ENCODE assay signal across 19 cellular contexts in genomic region chr6:34377984-34378383, GRCh38. TPM values are rescaled to one million over a fixed set of nuclear protein-coding genes. Genes with fewer than 3 reads are reported as not detected.
A peak's percentile ranks its signal among the peaks of the same experiment; 100 is the strongest.
DNase-seq lines count a peak whose midpoint lies in the region; ATAC-seq, FAIRE-seq and TF ChIP-seq lines count a peak whose summit lies in the region.
"Had no signal": no experiment of that assay in that cellular context is flagged by ENCODE, and none has a peak within 500 bp of the region (broad histone marks: within the 10 kb centered on the region; RNA-seq: fewer than 3 reads in every experiment).

No MANE protein-coding gene starts in this region.

- CTCF ChIA-PET in activated CD4-positive, alpha-beta T cell treated with anti-CD3 and anti-CD28 coated beads for 36 hours (lab: Charles Lee), result no interaction called here

- no peak overlapping the region for H3K4me3 Mint-ChIP-seq in astrocyte (ENCODE audit: unreplicated experiment)
- H3K4me3 Mint-ChIP-seq in activated CD4-positive, alpha-beta T cell treated with anti-CD3 and anti-CD28 coated beads for 36 hours, result no peak overlapping the region
- H3K4me3 Mint-ChIP-seq: CD14-positive monocyte; CD4-positive, alpha-beta memory T cell had no signal

- H3K9me2 ChIP-seq in GM23248 (ENCODE audit: insufficient read depth), result no peaks in the 10 kb centered on the region

- no peak overlapping the region for H3K56ac ChIP-seq in mesendoderm (ENCODE audit: low read length)

- H3K36me3 ChIP-seq in GM23248 (ENCODE audit: low read depth) (no peaks in the 10 kb centered on the region), astrocyte (ENCODE audit: insufficient read depth, low read length) (no peaks in the 10 kb centered on the region), mesendoderm (ENCODE audit: control insufficient read depth, insufficient read depth, low read length) (no peaks in the 10 kb centered on the region), skeletal muscle satellite cell (ENCODE audit: insufficient read depth, low read length) (no peaks in the 10 kb centered on the region)

- H2AK5ac ChIP-seq in mesendoderm (ENCODE audit: low read length), result no peak overlapping the region

- H2AFZ ChIP-seq in GM23248, result no peak overlapping the region
- H2AFZ ChIP-seq in astrocyte (ENCODE audit: low read depth, low read length), result no peak overlapping the region

- H3K27me3 ChIP-seq in GM23248 (replicated peaks; ENCODE audit: insufficient read depth) (no peaks in the 10 kb centered on the region), astrocyte (ENCODE audit: insufficient read depth, low read length) (no peaks in the 10 kb centered on the region), mesendoderm (ENCODE audit: insufficient read depth, low read length, poor library complexity) (no peaks in the 10 kb centered on the region), skeletal muscle satellite cell (ENCODE audit: control insufficient read depth, insufficient read depth, low read length) (no peaks in the 10 kb centered on the region)
- H3K27me3 ChIP-seq: BLaER1 had no signal

- TF ChIP-seq CTCF in astrocyte (IDR thresholded peaks at IDR 0.05; ENCODE audit: insufficient read depth, low read depth, low read length), result no peak

- peaks cover 17% of the 10 kb centered on the region for H3K79me1 ChIP-seq in mesendoderm (ENCODE audit: low read length)

- 97 to 99% methylated on average over 5 of the region's 5 CpGs for WGBS in GM23248 (ENCODE audit: low coverage in 1 of 2, low lambda C conversion rate in 2 of 2, missing lambda C conversion rate in 2 of 2), 2 experiments
- no CpG with 5 or more reads among the region's 5 CpGs for WGBS in mesendoderm (ENCODE audit: extremely low coverage, insufficient coverage, low lambda C conversion rate)

- no peak for ATAC-seq in GM18502 (IDR thresholded peaks at IDR 0.05; ENCODE audit: poor library complexity, unreplicated experiment)
- no peak for ATAC-seq in activated CD4-positive, alpha-beta T cell treated with anti-CD3 and anti-CD28 coated beads for 36 hours

- H3K23ac ChIP-seq in mesendoderm (ENCODE audit: low read length), result no peak overlapping the region

- no peak overlapping the region for H3K4ac ChIP-seq in mesendoderm (ENCODE audit: low read depth, low read length)

- H3K27me3 Mint-ChIP-seq in astrocyte (ENCODE audit: low read depth, unreplicated experiment), result no peaks in the 10 kb centered on the region
- no peaks in the 10 kb centered on the region for H3K27me3 Mint-ChIP-seq in activated CD4-positive, alpha-beta T cell treated with anti-CD3 and anti-CD28 coated beads for 36 hours
- H3K27me3 Mint-ChIP-seq: CD4-positive, alpha-beta memory T cell had no signal

- no peak overlapping the region for H3K9ac ChIP-seq in GM23248
- H3K9ac ChIP-seq in astrocyte (ENCODE audit: low read length), result no peak overlapping the region
- H3K9ac ChIP-seq in mesendoderm (ENCODE audit: low read length), result no peak overlapping the region
- no peak overlapping the region for H3K9ac ChIP-seq in skeletal muscle satellite cell (ENCODE audit: low read depth, low read length)
- H3K9ac ChIP-seq: BLaER1 had no signal

- H3K4me2 ChIP-seq in GM23248 (ENCODE audit: unreplicated experiment), result no peak overlapping the region
- peak overlapping the region; percentile 20 for H3K4me2 ChIP-seq in astrocyte (ENCODE audit: low read length)
- H3K4me2 ChIP-seq in mesendoderm (ENCODE audit: low read length), result no peak overlapping the region
- peak overlapping the region; percentile 9 for H3K4me2 ChIP-seq in skeletal muscle satellite cell (ENCODE audit: low read length)
- H3K4me2 ChIP-seq: A549, BLaER1 had no signal

- intact Hi-C loops in activated CD4-positive, alpha-beta T cell treated with anti-CD3 and anti-CD28 coated beads for 36 hours (cut with DNase I, micrococcal nuclease), result no loop called here

- H4K20me1 ChIP-seq in GM23248 (ENCODE audit: insufficient read depth) (peaks cover 4% of the 10 kb centered on the region; the same call in 1 of the 2 replicates), astrocyte (ENCODE audit: insufficient read depth, low read length) (peaks cover 79% of the 10 kb centered on the region)

- POLR2A ChIA-PET in activated CD4-positive, alpha-beta T cell treated with anti-CD3 and anti-CD28 coated beads for 36 hours (lab: Charles Lee), result no interaction called here

- H3K4me3 ChIP-seq in GM23248 (no peak overlapping the region), astrocyte (ENCODE audit: insufficient read depth, low read depth, low read length) (no peak overlapping the region), mesendoderm (ENCODE audit: low read length) (no peak overlapping the region), skeletal muscle satellite cell (ENCODE audit: low read length) (no peak overlapping the region)
- H3K4me3 ChIP-seq: A549, BLaER1, HAP-1 had no signal

- peak overlapping the region; percentile 48 for H3K27ac Mint-ChIP-seq in astrocyte (ENCODE audit: unreplicated experiment)
- no peak overlapping the region for H3K27ac Mint-ChIP-seq in activated CD4-positive, alpha-beta T cell treated with anti-CD3 and anti-CD28 coated beads for 36 hours
- H3K27ac Mint-ChIP-seq: CD4-positive, alpha-beta memory T cell had no signal

- H3F3A ChIP-seq in GM23248 (ENCODE audit: insufficient read depth), result peaks cover 13% of the 10 kb centered on the region

- H3K9me3 Mint-ChIP-seq in astrocyte (ENCODE audit: unreplicated experiment), result no peaks in the 10 kb centered on the region
- H3K9me3 Mint-ChIP-seq in activated CD4-positive, alpha-beta T cell treated with anti-CD3 and anti-CD28 coated beads for 36 hours (ENCODE audit: low read depth), result no peaks in the 10 kb centered on the region
- H3K9me3 Mint-ChIP-seq: CD14-positive monocyte; CD4-positive, alpha-beta memory T cell had no signal

- DNase-seq in GM23248 (peak; percentile 9), astrocyte (ENCODE audit: low read depth) (peak; percentile 14), mesendoderm (peak; percentile 87), MV-4-11 (lab: John Stamatoyannopoulos, UW) (no peak)
- no peak for DNase-seq in activated CD4-positive, alpha-beta T cell treated with anti-CD3 and anti-CD28 coated beads for 36 hours
- DNase-seq: CD4-positive, alpha-beta memory T cell; DMS153; DMS79; GDM1 had no signal

- peaks cover 7% of the 10 kb centered on the region; the same call in 1 of the 2 replicates for H3K4me1 ChIP-seq in GM23248 (ENCODE audit: insufficient read depth)
- H3K4me1 ChIP-seq in astrocyte (ENCODE audit: insufficient read depth, low read length), result peaks cover 5% of the 10 kb centered on the region
- peaks cover 5% of the 10 kb centered on the region for H3K4me1 ChIP-seq in mesendoderm (ENCODE audit: control insufficient read depth, low read depth, low read length)
- peaks cover 18% of the 10 kb centered on the region for H3K4me1 ChIP-seq in skeletal muscle satellite cell (ENCODE audit: control insufficient read depth, insufficient read depth, low read length)
- H3K4me1 ChIP-seq: A549 had no signal

- H2BK5ac ChIP-seq in mesendoderm (ENCODE audit: low read length), result no peak overlapping the region

- in situ Hi-C loops in GM23248 (cut with MboI), result no loop called here

- peaks cover 15% of the 10 kb centered on the region for H3K4me1 Mint-ChIP-seq in astrocyte (ENCODE audit: low read depth, unreplicated experiment)
- H3K4me1 Mint-ChIP-seq in activated CD4-positive, alpha-beta T cell treated with anti-CD3 and anti-CD28 coated beads for 36 hours, result peaks cover 13% of the 10 kb centered on the region

- FAIRE-seq in astrocyte (lab: Jason Lieb, UNC), result no peak
- FAIRE-seq: A549, GM12892, H1, HepG2 had no signal

- no peak overlapping the region for H2BK15ac ChIP-seq in mesendoderm (replicated peaks; ENCODE audit: low read depth)

- H4K5ac ChIP-seq in mesendoderm (ENCODE audit: low read length), result no peak overlapping the region

- H4K8ac ChIP-seq in mesendoderm (ENCODE audit: low read depth, low read length), result no peak overlapping the region

- H3K36me3 Mint-ChIP-seq in astrocyte (ENCODE audit: low read depth, unreplicated experiment), result peaks cover 4% of the 10 kb centered on the region
- H3K36me3 Mint-ChIP-seq in activated CD4-positive, alpha-beta T cell treated with anti-CD3 and anti-CD28 coated beads for 36 hours (ENCODE audit: low read depth), result peaks cover 3% of the 10 kb centered on the region
- H3K36me3 Mint-ChIP-seq: CD4-positive, alpha-beta memory T cell had no signal

- H3K79me2 ChIP-seq in GM23248 (ENCODE audit: insufficient read depth) (peaks cover 100% of the 10 kb centered on the region), astrocyte (ENCODE audit: insufficient read depth, low read length) (peaks cover 97% of the 10 kb centered on the region), mesendoderm (ENCODE audit: control insufficient read depth, insufficient read depth, low read length) (peaks cover 40% of the 10 kb centered on the region)

- H3K18ac ChIP-seq in mesendoderm (ENCODE audit: low read length), result no peak overlapping the region

- H3K9me3 ChIP-seq in GM23248 (ENCODE audit: low read depth) (no peaks in the 10 kb centered on the region), astrocyte (ENCODE audit: insufficient read depth, low read depth, low read length) (no peaks in the 10 kb centered on the region), skeletal muscle satellite cell (replicated peaks; ENCODE audit: low read length) (no peaks in the 10 kb centered on the region)
- H3K9me3 ChIP-seq: A549, HAP-1 had no signal

- no peak overlapping the region for H2BK120ac ChIP-seq in mesendoderm (ENCODE audit: low read depth, low read length)

- H3K27ac ChIP-seq in GM23248 (no peak overlapping the region), astrocyte (ENCODE audit: low read depth, low read length) (no peak overlapping the region), mesendoderm (ENCODE audit: low read depth, low read length) (no peak overlapping the region)
- H3K27ac ChIP-seq: 22Rv1, A549, BLaER1 had no signal

RNA-seq across cellular contexts. Expression of gene NUDT3, which starts 14.5 kb away (rescaled TPM):
- 11.5 and 13.8 TPM in 2 replicates for total RNA-seq in GM23248 (2014; rRNA removed; shearing (Covaris generic))
- 8.1 and 8.9 TPM in 2 replicates for polyA plus RNA-seq in GM23248 (2016; fragmentation: Nextera tagmentation; extraction: Ambion mirVana)
- total RNA-seq in astrocyte, result 16.3 and 16.7 TPM in 2 replicates
- 18.4 TPM for polyA plus RNA-seq in mesendoderm (2013, experiment 1 of 2)
- 17.8 TPM for polyA plus RNA-seq in mesendoderm (2013, experiment 2 of 2)
- 19.0 and 19.2 TPM in 2 replicates for total RNA-seq in skeletal muscle satellite cell (2012; rRNA removed)
- 10 to 100 TPM; 13.3 to 13.6 TPM for total RNA-seq in activated CD4-positive, alpha-beta T cell treated with anti-CD3 and anti-CD28 coated beads for 36 hours

RNA-seq across cellular contexts. Expression of gene RPS10, which starts 47.9 kb away (rescaled TPM):
- 1,857 and 2,539 TPM in 2 replicates for total RNA-seq in GM23248 (2014; rRNA removed; shearing (Covaris generic))
- 573 and 596 TPM in 2 replicates for polyA plus RNA-seq in GM23248 (2016; fragmentation: Nextera tagmentation; extraction: Ambion mirVana)
- 1,221 and 1,326 TPM in 2 replicates for total RNA-seq in astrocyte
- 2,316 TPM for polyA plus RNA-seq in mesendoderm (2013, experiment 1 of 2)
- 2,311 TPM for polyA plus RNA-seq in mesendoderm (2013, experiment 2 of 2)
- 2,752 and 3,798 TPM in 2 replicates for total RNA-seq in skeletal muscle satellite cell (2012; rRNA removed)
- total RNA-seq in activated CD4-positive, alpha-beta T cell treated with anti-CD3 and anti-CD28 coated beads for 36 hours, result 1,000 to 10,000 TPM; 2,447 to 2,541 TPM

Comparison
In these comparisons a context has a peak if more than half of its experiments do, and no peak if none do; other contexts are left out.
1. DNase-seq: peak in GM23248 (single experiment), astrocyte (single experiment) and mesendoderm (single experiment); none in activated CD4-positive, alpha-beta T cell treated with anti-CD3 and anti-CD28 coated beads for 36 hours (single experiment) and MV-4-11 (single experiment).
2. H3K4me2 ChIP-seq: peak in astrocyte (single experiment) and skeletal muscle satellite cell (single experiment); none in GM23248 (single experiment) and mesendoderm (single experiment).